In genomic region chr7:7565746-7566650, GRCh38 we compare ENCODE assay signal across 9 cellular contexts. TPM values are rescaled to one million over a fixed set of nuclear protein-coding genes. Genes with fewer than 3 reads are reported as not detected.
DNase-seq lines count a peak whose midpoint lies in the region; ATAC-seq and TF ChIP-seq lines count a peak whose summit lies in the region.
"Had no signal": no experiment of that assay in that cellular context is flagged by ENCODE, and none has a peak within 500 bp of the region (broad histone marks: within the 10 kb centered on the region; RNA-seq: fewer than 3 reads in every experiment).

No MANE protein-coding gene starts in this region.

- peak; percentile 1 for ATAC-seq in CD8-positive, alpha-beta T cell
- ATAC-seq in GM19468 (IDR thresholded peaks at IDR 0.05; ENCODE audit: extremely low read depth, unreplicated experiment) (peak; percentile 10), HG03469 (IDR thresholded peaks at IDR 0.05; ENCODE audit: unreplicated experiment) (peak; percentile 10), left lung (peak; percentile 62)

- no peaks in the 10 kb centered on the region for H3K36me3 ChIP-seq in CD8-positive, alpha-beta T cell (ENCODE audit: insufficient read depth, low read length)
- H3K36me3 ChIP-seq in left lung, result no peaks in the 10 kb centered on the region
- no peaks in the 10 kb centered on the region for H3K36me3 ChIP-seq in vagina

- TF ChIP-seq POLR2A in vagina (IDR thresholded peaks at IDR 0.05), result no peak

- intact Hi-C loops in CD8-positive, alpha-beta T cell (cut with DNase I, micrococcal nuclease), result loop anchor here (1.0 to 10.0 kb wide), 5 partner anchors 74 to 861 kb away; partner anchors contain the start of genes ZNF12 (in 2 of the 2), C1GALT1 (in 1 of the 2), GLCCI1 (in 1 of the 2) and UMAD1 (in 1 of the 2)
- intact Hi-C loops in left lung (cut with DNase I) (no loop called here), vagina (cut with DNase I) (no loop called here)

- H3K36me3 Mint-ChIP-seq in CD8-positive, alpha-beta T cell, result no peaks in the 10 kb centered on the region

- no peaks in the 10 kb centered on the region for H3K27me3 Mint-ChIP-seq in CD8-positive, alpha-beta T cell (ENCODE audit: low read depth)

- peaks cover 34% of the 10 kb centered on the region for H3K4me1 ChIP-seq in CD8-positive, alpha-beta T cell (ENCODE audit: insufficient read depth, low read length)
- peaks cover 9 to 47% of the 10 kb centered on the region in 2 donors for H3K4me1 ChIP-seq in left lung
- H3K4me1 ChIP-seq in vagina, result peaks cover 51% of the 10 kb centered on the region

- H3K27me3 ChIP-seq in CD8-positive, alpha-beta T cell (ENCODE audit: insufficient read depth, low read length), result no peaks in the 10 kb centered on the region
- H3K27me3 ChIP-seq in left lung (no peaks in the 10 kb centered on the region), vagina (no peaks in the 10 kb centered on the region)

- in situ Hi-C loops in astrocyte of the spinal cord (cut with HindIII; ENCODE audit: low sequenced_read_pairs), result no loop called here

- POLR2A ChIA-PET in CD8-positive, alpha-beta T cell (lab: Charles Lee), result interaction anchor here (0.5 kb wide), 1 partner anchor 39 kb away, joined by 3 read pairs; no protein-coding TSS in a partner anchor

- H3K9me3 Mint-ChIP-seq in CD8-positive, alpha-beta T cell, result no peaks in the 10 kb centered on the region

- peak overlapping the region; percentile 83 for H3K27ac ChIP-seq in CD8-positive, alpha-beta T cell (ENCODE audit: low read depth, low read length)
- H3K27ac ChIP-seq in left lung (peak overlapping the region; percentile 95 to 96), vagina (peak overlapping the region; percentile 94)

- H3K27ac Mint-ChIP-seq in CD8-positive, alpha-beta T cell, result no peak overlapping the region
- H3K27ac Mint-ChIP-seq: nephron had no signal

- CTCF ChIA-PET in CD8-positive, alpha-beta T cell (lab: Charles Lee), result no interaction called here

- H3K4me3 ChIP-seq in CD8-positive, alpha-beta T cell (ENCODE audit: low read depth, low read length), result peak overlapping the region; percentile 62
- H3K4me3 ChIP-seq in astrocyte of the spinal cord (ENCODE audit: low read depth, low read length) (peak overlapping the region; percentile 59), left lung (peak overlapping the region; percentile 79 to 88), vagina (peak overlapping the region; percentile 77 to 81)

- no peak overlapping the region for H3K4me3 Mint-ChIP-seq in CD8-positive, alpha-beta T cell

- no peak for TF ChIP-seq CTCF in CD8-positive, alpha-beta T cell (IDR thresholded peaks at IDR 0.05)
- no peak for TF ChIP-seq CTCF in astrocyte of the spinal cord (IDR thresholded peaks at IDR 0.05; ENCODE audit: low read depth, low read length)
- TF ChIP-seq CTCF in left lung (IDR thresholded peaks at IDR 0.05), result no peak
- no peak for TF ChIP-seq CTCF in vagina (IDR thresholded peaks at IDR 0.05)

- no peaks in the 10 kb centered on the region for H3K9me3 ChIP-seq in CD8-positive, alpha-beta T cell (ENCODE audit: low read length)
- H3K9me3 ChIP-seq in left lung (no peaks in the 10 kb centered on the region), vagina (no peaks in the 10 kb centered on the region)

- peaks cover 35% of the 10 kb centered on the region for H3K4me1 Mint-ChIP-seq in CD8-positive, alpha-beta T cell (ENCODE audit: low read depth)

- peak in 2 of 7 experiments; percentile 15 to 53 for DNase-seq in CD8-positive, alpha-beta T cell
- DNase-seq in astrocyte of the spinal cord (ENCODE audit: low read depth, low spot score) (no peak), left lung (peak; percentile 40 to 66), vagina (ENCODE audit: extremely low spot score in 2 of 2) (no peak), SHP77 (lab: John Stamatoyannopoulos, UW) (no peak)
- no peak for DNase-seq in activated CD4-positive, alpha-beta T cell treated with anti-CD3 and anti-CD28 coated beads for 1 hour

RNA-seq across cellular contexts. Expression of gene MIOS, which starts 0.7 kb away (rescaled TPM):
- 10 to 100 TPM; 35.1 to 36.8 TPM for total RNA-seq in CD8-positive, alpha-beta T cell
- total RNA-seq in left lung, result 10 to 100 TPM; 25.3 to 31.2 TPM
- 50.1 TPM for total RNA-seq in vagina

RNA-seq across cellular contexts. Expression of gene COL28A1, which starts 30.3 kb away (rescaled TPM):
- under 1 TPM; 0.16 to 0.36 TPM for total RNA-seq in CD8-positive, alpha-beta T cell
- 1 to 10 TPM in 1 of 2 donors, under 1 TPM in 1; 0.73 to 2.3 TPM for total RNA-seq in left lung
- total RNA-seq in vagina, result 5.4 TPM

Comparison
In these comparisons a context has a peak if more than half of its experiments do, and no peak if none do; other contexts are left out.
1. ATAC-seq: peak in every context shown above with its lines; median percentile 62 in left lung; 10 in GM19468; 10 in HG03469; 1 in CD8-positive, alpha-beta T cell.
2. DNase-seq: peak in left lung (2 of 2); none in astrocyte of the spinal cord (single experiment), vagina (0 of 2), activated CD4-positive, alpha-beta T cell treated with anti-CD3 and anti-CD28 coated beads for 1 hour (single experiment) and SHP77 (0 of 2).
3. intact Hi-C loops: an anchor here in CD8-positive, alpha-beta T cell (1.0 to 10.0 kb wide); none called in left lung and vagina.
4. Peak in every context shown above with its lines, with median percentiles within 50 percentile points of each other: H3K27ac ChIP-seq and H3K4me3 ChIP-seq.